In the genomic region with DNA sequence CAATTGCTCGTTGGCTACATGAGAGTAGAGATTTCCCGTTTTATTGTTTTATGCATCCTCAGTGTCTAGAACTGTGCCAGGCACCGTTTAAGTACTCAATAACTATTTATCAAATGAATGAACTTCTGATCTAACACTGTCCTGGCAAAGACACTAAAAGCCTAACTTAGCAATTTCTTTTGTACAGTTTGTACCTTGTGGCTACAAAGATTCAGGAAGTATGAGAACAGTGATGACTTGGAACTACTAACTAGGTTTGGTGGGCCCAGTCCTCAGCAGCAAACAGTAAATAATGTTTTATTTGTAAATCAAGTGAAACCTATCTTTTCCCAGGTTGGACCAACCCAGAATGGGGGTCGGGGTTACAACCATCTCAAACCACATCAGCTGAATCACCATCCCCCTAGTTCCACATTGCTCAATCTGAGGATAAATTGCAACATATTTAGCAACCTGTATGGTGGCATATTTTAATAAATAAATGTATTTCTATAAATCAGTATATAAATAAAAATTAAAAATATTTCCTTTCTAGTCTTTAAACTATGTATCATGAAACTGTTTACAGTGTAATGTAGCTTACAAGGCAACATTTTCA, we compare ENCODE assay signal across 22 cellular contexts. TPM values are rescaled to one million over a fixed set of nuclear protein-coding genes. Genes with fewer than 3 reads are reported as not detected.
DNase-seq lines count a peak whose midpoint lies in the region; ATAC-seq and TF ChIP-seq lines count a peak whose summit lies in the region.
"Had no signal": no experiment of that assay in that cellular context is flagged by ENCODE, and none has a peak within 500 bp of the region (broad histone marks: within the 10 kb centered on the region; RNA-seq: fewer than 3 reads in every experiment).

No MANE protein-coding gene starts in this region.

- DNase-seq in MCF 10A (ENCODE audit: unreplicated experiment) (peak; percentile 60), breast epithelium (ENCODE audit: low spot score in 2 of 2) (no peak), dorsolateral prefrontal cortex (no peak), right lobe of liver (no peak), upper lobe of right lung (no peak), thyroid gland (no peak), T-cell (no peak)
- no peak for DNase-seq in activated T-cell treated with anti-CD3 and anti-CD28 coated beads, Interleukin-2, amount 50 U/mL, for 48 hours
- DNase-seq: activated CD4-positive, alpha-beta T cell treated with anti-CD3 and anti-CD28 coated beads for 1 hour; activated gamma-delta T cell treated with Interleukin-2 at 50 U/mL for 16 hours; aorta; CD4-positive, CD25-positive, alpha-beta regulatory T cell; naive thymus-derived CD8-positive, alpha-beta T cell; NCI-H2081 treated with DMSO at 0.1 percent for 48 hours; NCI-H69; stimulated activated CD4-positive, alpha-beta T cell treated with anti-CD3 and anti-CD28 coated beads, Interleukin-12 subunit alpha, Interleukin-12 subunit beta, amount 100 ng/mL, for 4 hours had no signal

- no peak for TF ChIP-seq POLR2A in breast epithelium (IDR thresholded peaks at IDR 0.05)
- no peak for TF ChIP-seq POLR2A in right lobe of liver (IDR thresholded peaks at IDR 0.05)
- TF ChIP-seq POLR2A in thyroid gland (IDR thresholded peaks at IDR 0.05), result no peak

- TF ChIP-seq CTCF in MCF 10A (IDR thresholded peaks at IDR 0.05; ENCODE audit: unreplicated experiment) (no peak), breast epithelium (IDR thresholded peaks at IDR 0.05) (no peak), dorsolateral prefrontal cortex (IDR thresholded peaks at IDR 0.05 in 54 of 56, conservative IDR thresholded peaks at IDR 0.05 in 2 of 56; ENCODE audit: low read depth in 1 of 56, partially characterized antibody in 56 of 56) (no peak), right lobe of liver (IDR thresholded peaks at IDR 0.05) (no peak), upper lobe of right lung (IDR thresholded peaks at IDR 0.05) (no peak), thyroid gland (IDR thresholded peaks at IDR 0.05) (no peak)

- WGBS in right lobe of liver (ENCODE audit: insufficient coverage, low coverage, low lambda C conversion rate, missing lambda C conversion rate), result 42% methylated on average over 4 of the region's 4 CpGs
- WGBS in thyroid gland, 2 donors, result 63 to 65% methylated on average over 4 of the region's 4 CpGs

- H3K4me1 Mint-ChIP-seq in MCF 10A (ENCODE audit: insufficient read depth, unreplicated experiment), result peaks cover 56% of the 10 kb centered on the region
- no peaks in the 10 kb centered on the region for H3K4me1 Mint-ChIP-seq in T-cell
- H3K4me1 Mint-ChIP-seq: CD4-positive, CD25-positive, alpha-beta regulatory T cell; memory B cell; naive thymus-derived CD8-positive, alpha-beta T cell; stimulated activated memory B cell treated with anti-CD40 and anti-IgM and Interleukin-4, amounts not matched to agents 10 μg/mL and 1 μg/mL and 100 μg/mL, for 72 hours had no signal

- no TSS peak for BruUV-seq in MCF 10A (replicated peaks; lab: Mats Ljungman, UMichigan)

- H3K4me3 ChIP-seq in breast epithelium, result no peak overlapping the region
- H3K4me3 ChIP-seq in dorsolateral prefrontal cortex, result peak overlapping the region in 1 of 59 donors; percentile 42
- H3K4me3 ChIP-seq in right lobe of liver, result no peak overlapping the region
- H3K4me3 ChIP-seq in upper lobe of right lung, result no peak overlapping the region
- no peak overlapping the region for H3K4me3 ChIP-seq in thyroid gland (replicated peaks in 1 of 3)
- H3K4me3 ChIP-seq: SK-N-MC had no signal

- H3K36me3 ChIP-seq in breast epithelium, result no peaks in the 10 kb centered on the region
- H3K36me3 ChIP-seq in right lobe of liver, result no peaks in the 10 kb centered on the region
- no peaks in the 10 kb centered on the region for H3K36me3 ChIP-seq in upper lobe of right lung
- no peaks in the 10 kb centered on the region for H3K36me3 ChIP-seq in thyroid gland

- no peaks in the 10 kb centered on the region for H3K27me3 ChIP-seq in breast epithelium
- H3K27me3 ChIP-seq in dorsolateral prefrontal cortex, result no peaks in the 10 kb centered on the region
- no peaks in the 10 kb centered on the region for H3K27me3 ChIP-seq in right lobe of liver
- H3K27me3 ChIP-seq in upper lobe of right lung, result no peaks in the 10 kb centered on the region
- no peaks in the 10 kb centered on the region for H3K27me3 ChIP-seq in thyroid gland

- H3K27ac ChIP-seq in breast epithelium, result no peak overlapping the region
- H3K27ac ChIP-seq in dorsolateral prefrontal cortex, result peak overlapping the region in 48 of 59 donors; percentile 8 to 92 (median 77)
- no peak overlapping the region for H3K27ac ChIP-seq in right lobe of liver
- no peak overlapping the region for H3K27ac ChIP-seq in upper lobe of right lung
- H3K27ac ChIP-seq in thyroid gland, result no peak overlapping the region
- H3K27ac ChIP-seq: parathyroid adenoma, SK-N-MC had no signal

- H3K9me3 ChIP-seq in breast epithelium (no peaks in the 10 kb centered on the region), right lobe of liver (no peaks in the 10 kb centered on the region), upper lobe of right lung (no peaks in the 10 kb centered on the region), thyroid gland (no peaks in the 10 kb centered on the region)

- H3K4me1 ChIP-seq in breast epithelium (no peaks in the 10 kb centered on the region), right lobe of liver (peaks cover 0 to 9% (median 2%) of the 10 kb centered on the region in 4 donors), upper lobe of right lung (peaks cover 8% of the 10 kb centered on the region), thyroid gland (no peaks in the 10 kb centered on the region)
- H3K4me1 ChIP-seq: parathyroid adenoma had no signal

- H3K9me3 Mint-ChIP-seq in MCF 10A (ENCODE audit: unreplicated experiment) (no peaks in the 10 kb centered on the region), T-cell (no peaks in the 10 kb centered on the region)
- H3K9me3 Mint-ChIP-seq: CD4-positive, CD25-positive, alpha-beta regulatory T cell; memory B cell; naive thymus-derived CD8-positive, alpha-beta T cell; stimulated activated memory B cell treated with anti-CD40 and anti-IgM and Interleukin-4, amounts not matched to agents 10 μg/mL and 1 μg/mL and 100 μg/mL, for 72 hours had no signal

- H3K27ac Mint-ChIP-seq in MCF 10A (ENCODE audit: low read depth, unreplicated experiment), result peak overlapping the region; percentile 43
- no peak overlapping the region for H3K27ac Mint-ChIP-seq in T-cell
- H3K27ac Mint-ChIP-seq: CD4-positive, CD25-positive, alpha-beta regulatory T cell; memory B cell; naive thymus-derived CD8-positive, alpha-beta T cell; stimulated activated memory B cell treated with anti-CD40 and anti-IgM and Interleukin-4, amounts not matched to agents 10 μg/mL and 1 μg/mL and 100 μg/mL, for 72 hours had no signal

- POLR2A ChIA-PET in MCF 10A (lab: Yijun Ruan, JAX) (interaction anchor here (1.6 to 9.8 kb wide), 3 partner anchors 9 to 78 kb away, joined by 3 to 183 read pairs (median 109); a partner anchor contains a TSS), T-cell (lab: Charles Lee) (no interaction called here)

- CTCF ChIA-PET in MCF 10A (lab: Yijun Ruan, JAX), result interaction anchor here (0.7 to 3.0 kb wide), 4 partner anchors 9 to 92 kb away, joined by 3 to 23 read pairs (median 6); no protein-coding TSS in a partner anchor
- CTCF ChIA-PET in T-cell (lab: Charles Lee), result interaction anchor here (1.2 to 3.2 kb wide), 7 partner anchors 9 to 397 kb away, joined by 3 to 15 read pairs (median 8); no protein-coding TSS in a partner anchor

- intact Hi-C loops in MCF 10A (cut with micrococcal nuclease) (loop anchor here (10.0 kb wide), 1 partner anchor 236 kb away; no protein-coding TSS in a partner anchor), breast epithelium (cut with DNase I; ENCODE audit: low total_unique reads) (no loop called here), dorsolateral prefrontal cortex (cut with DNase I) (loop anchor here (5.0 to 10.0 kb wide), 2 partner anchors 79 to 396 kb away; a partner anchor contains a TSS), right lobe of liver (cut with DNase I) (loop anchor here in 1 of 2 donors (10.0 kb wide), 1 partner anchor 86 kb away; no protein-coding TSS in a partner anchor), upper lobe of right lung (cut with DNase I) (no loop called here), thyroid gland (cut with DNase I) (no loop called here)

- H3K27me3 Mint-ChIP-seq in MCF 10A (ENCODE audit: insufficient read depth, unreplicated experiment), result no peaks in the 10 kb centered on the region
- no peaks in the 10 kb centered on the region for H3K27me3 Mint-ChIP-seq in T-cell
- H3K27me3 Mint-ChIP-seq: CD4-positive, CD25-positive, alpha-beta regulatory T cell; memory B cell; stimulated activated memory B cell treated with anti-CD40 and anti-IgM and Interleukin-4, amounts not matched to agents 10 μg/mL and 1 μg/mL and 100 μg/mL, for 72 hours had no signal

- ATAC-seq in right lobe of liver (peak; percentile 27 to 44 (median 33)), upper lobe of right lung (peak; percentile 63), T-cell (replicated peaks in 1 of 4) (no peak)
- ATAC-seq: naive thymus-derived CD8-positive, alpha-beta T cell; stimulated activated memory B cell treated with anti-CD40 and anti-IgM and Interleukin-4, amounts not matched to agents 10 μg/mL and 1 μg/mL and 100 μg/mL, for 72 hours had no signal

- H3K36me3 Mint-ChIP-seq in MCF 10A (ENCODE audit: insufficient read depth, unreplicated experiment) (peaks cover 8% of the 10 kb centered on the region), T-cell (no peaks in the 10 kb centered on the region)
- H3K36me3 Mint-ChIP-seq: CD4-positive, CD25-positive, alpha-beta regulatory T cell; memory B cell; naive thymus-derived CD8-positive, alpha-beta T cell; stimulated activated memory B cell treated with anti-CD40 and anti-IgM and Interleukin-4, amounts not matched to agents 10 μg/mL and 1 μg/mL and 100 μg/mL, for 72 hours had no signal

- H3K4me3 Mint-ChIP-seq in MCF 10A (ENCODE audit: unreplicated experiment), result no peak overlapping the region
- H3K4me3 Mint-ChIP-seq in T-cell, result no peak overlapping the region
- H3K4me3 Mint-ChIP-seq: CD4-positive, CD25-positive, alpha-beta regulatory T cell; memory B cell; naive thymus-derived CD8-positive, alpha-beta T cell; stimulated activated memory B cell treated with anti-CD40 and anti-IgM and Interleukin-4, amounts not matched to agents 10 μg/mL and 1 μg/mL and 100 μg/mL, for 72 hours had no signal

RNA-seq across cellular contexts. Expression of a gene that starts 12.3 kb away (rescaled TPM):
- total RNA-seq in MCF 10A (2022) (not detected in 2 replicates), breast epithelium (1 to 10 TPM in 1 of 3 donors, under 1 TPM in 2; under 0.01 to 4.0 (median 0.48) TPM), dorsolateral prefrontal cortex (10 to 100 TPM; 10.1 to 68.8 (median 28.2) TPM), right lobe of liver (not detected), upper lobe of right lung (not detected), thyroid gland (under 1 TPM in 2 of 4 donors, not detected in 2; 0.11 to 0.27 TPM), T-cell (not detected)
- total RNA-seq: CD4-positive, CD25-positive, alpha-beta regulatory T cell; glomerular endothelial cell; H4; naive thymus-derived CD8-positive, alpha-beta T cell had no signal

RNA-seq across cellular contexts. Expression of a gene that starts 40.5 kb away (rescaled TPM):
- 17.6 and 30.6 TPM in 2 replicates for total RNA-seq in MCF 10A (2022)
- 10 to 100 TPM; 29.8 to 50.1 (median 41.7) TPM for total RNA-seq in breast epithelium
- 10 to 100 TPM; 15.2 to 36.3 (median 25.7) TPM for total RNA-seq in dorsolateral prefrontal cortex
- total RNA-seq in right lobe of liver, result 10 to 100 TPM in 2 of 6 experiments, 1 to 10 TPM in 4; 3.5 to 12.8 (median 7.7) TPM
- total RNA-seq in upper lobe of right lung, result 15.3 TPM
- 10 to 100 TPM; 22.2 to 47.9 (median 29.8) TPM for total RNA-seq in thyroid gland
- 1 to 10 TPM; 2.8 to 5.8 (median 4.1) TPM for total RNA-seq in T-cell

Comparison
In these comparisons a context has a peak if more than half of its experiments do, and no peak if none do; other contexts are left out.
1. intact Hi-C loops: an anchor here in MCF 10A (10.0 kb wide) and dorsolateral prefrontal cortex (5.0 to 10.0 kb wide); none called in breast epithelium, upper lobe of right lung and thyroid gland.
2. H3K27ac ChIP-seq: peak in dorsolateral prefrontal cortex (48 of 59); none in breast epithelium (0 of 2), right lobe of liver (0 of 3), upper lobe of right lung (single experiment) and thyroid gland (0 of 3).
3. ATAC-seq: peak in right lobe of liver (4 of 4) and upper lobe of right lung (single experiment); none in T-cell (0 of 4).